In genomic region chr2:38751043-38751846, GRCh38 we compare ENCODE assay signal across 1 cellular context.
TF ChIP-seq lines count a peak whose summit lies in the region.

SRSF7 (minus strand) TSS chr2:38751361; CDS start chr2:38751256, 105 bp downstream.

TF ChIP-seq in HepG2, 621 proteins besides CTCF, POLR2A, EP300 and RAD21 (continued from another document and continues in another):
- TF ChIP-seq ZIK1 (CRISPR knock-in tag; IDR thresholded peaks at IDR 0.05; ENCODE audit: borderline replicate concordance, low read depth) (peak; percentile 87), PCBP1 (IDR thresholded peaks at IDR 0.05; ENCODE audit: borderline replicate concordance, low read depth, low read length) (peak; percentile 91; the same call in 1 of the 2 replicates), ZNF556 (CRISPR knock-in tag; IDR thresholded peaks at IDR 0.05; ENCODE audit: borderline replicate concordance) (no peak), TAF1 (CRISPR knock-in tag; IDR thresholded peaks at IDR 0.05) (peak; percentile 99), IRF1 (CRISPR knock-in tag; IDR thresholded peaks at IDR 0.05; ENCODE audit: low read depth) (no peak; the same call in 1 of the 2 replicates), TARDBP (CRISPR knock-in tag; IDR thresholded peaks at IDR 0.05) (peak; percentile 81; the same call in 1 of the 2 replicates), ZSCAN25 (CRISPR knock-in tag; IDR thresholded peaks at IDR 0.05) (peak; percentile 76), FOXM1 (CRISPR knock-in tag; IDR thresholded peaks at IDR 0.05) (no peak; the same call in 1 of the 2 replicates), ZNF256 (CRISPR knock-in tag; conservative IDR thresholded peaks at IDR 0.05) (no peak; the same call in 1 of the 2 replicates), SP5 (CRISPR knock-in tag; IDR thresholded peaks at IDR 0.05; ENCODE audit: borderline replicate concordance, low read depth) (peak; percentile 90), BHLHE40 (IDR thresholded peaks at IDR 0.05; ENCODE audit: low read length) (0 out of 2 replicates have a peak, but pooled peaks have one; percentile 23), TEAD2 (CRISPR knock-in tag; IDR thresholded peaks at IDR 0.05) (no peak), ZBTB39 (CRISPR knock-in tag; IDR thresholded peaks at IDR 0.05) (peak; percentile 85; the same call in 1 of the 2 replicates), RXRB (CRISPR knock-in tag; IDR thresholded peaks at IDR 0.05; ENCODE audit: borderline replicate concordance) (peak; percentile 62; the same call in 1 of the 2 replicates), CSRNP1 (CRISPR knock-in tag; IDR thresholded peaks at IDR 0.05) (peak; percentile 88), RERE (CRISPR knock-in tag; IDR thresholded peaks at IDR 0.05; ENCODE audit: low read depth) (no peak), ZSCAN29 (CRISPR knock-in tag; conservative IDR thresholded peaks at IDR 0.05) (no peak; the same call in 1 of the 2 replicates), YY1 (IDR thresholded peaks at IDR 0.05; ENCODE audit: insufficient read depth, insufficient replicate concordance, low read depth, low read length) (peak; percentile 89), ZNF768 (CRISPR knock-in tag; IDR thresholded peaks at IDR 0.05) (peak; percentile 73; the same call in 1 of the 2 replicates), KMT2B (CRISPR knock-in tag; IDR thresholded peaks at IDR 0.05) (peak; percentile 83; the same call in 1 of the 2 replicates), REPIN1 (CRISPR knock-in tag; IDR thresholded peaks at IDR 0.05; ENCODE audit: borderline replicate concordance, low read depth) (peak; percentile 98), ZBTB7B (CRISPR knock-in tag; IDR thresholded peaks at IDR 0.05) (peak; percentile 15; the same call in 1 of the 2 replicates), HDAC6 (IDR thresholded peaks at IDR 0.05; ENCODE audit: low read depth, low read length) (no peak; the same call in 1 of the 2 replicates), NR0B2 (CRISPR knock-in tag; IDR thresholded peaks at IDR 0.05) (peak; percentile 80; the same call in 1 of the 2 replicates), TRIM22 (IDR thresholded peaks at IDR 0.05) (no peak), TP53 (CRISPR knock-in tag; conservative IDR thresholded peaks at IDR 0.05) (no peak), GPN1 (CRISPR knock-in tag; IDR thresholded peaks at IDR 0.05; ENCODE audit: borderline replicate concordance) (no peak), SMAD1 (CRISPR knock-in tag; IDR thresholded peaks at IDR 0.05; ENCODE audit: borderline replicate concordance, low read depth) (peak; percentile 87), ZBTB2 (CRISPR knock-in tag; IDR thresholded peaks at IDR 0.05; ENCODE audit: low read depth) (peak; percentile 59; the same call in 1 of the 2 replicates), CCDC6 (CRISPR knock-in tag; IDR thresholded peaks at IDR 0.05) (peak; percentile 98), PBX2 (CRISPR knock-in tag; IDR thresholded peaks at IDR 0.05) (no peak), AFF4 (CRISPR knock-in tag; IDR thresholded peaks at IDR 0.05) (peak; percentile 95), THAP11 (CRISPR knock-in tag; IDR thresholded peaks at IDR 0.05) (peak; percentile 86), TCF12 (IDR thresholded peaks at IDR 0.05) (no peak), TCF12 (CRISPR knock-in tag; IDR thresholded peaks at IDR 0.05) (peak; percentile 82; the same call in 1 of the 2 replicates), GMEB1 (CRISPR knock-in tag; IDR thresholded peaks at IDR 0.05; ENCODE audit: borderline replicate concordance) (peak; percentile 87)
